Comparison of ENCODE assay signal across 15 cellular contexts in genomic region chr7:46885167-46885566, GRCh38.
DNase-seq lines count a peak whose midpoint lies in the region; ATAC-seq, FAIRE-seq and TF ChIP-seq lines count a peak whose summit lies in the region.
"Had no signal": no experiment of that assay in that cellular context is flagged by ENCODE, and none has a peak within 500 bp of the region (broad histone marks: within the 10 kb centered on the region; RNA-seq: fewer than 3 reads in every experiment).

No MANE protein-coding gene starts in this region.

- H3K27ac Mint-ChIP-seq in stimulated activated naive CD8-positive, alpha-beta T cell treated with anti-CD3 and anti-CD28 coated beads, Interleukin-15, amount 100 ng/mL, for 72 hours = no peak overlapping the region
- H3K27ac Mint-ChIP-seq: CD4-positive, CD25-positive, alpha-beta regulatory T cell; GM23338; H9 had no signal

- no peaks in the 10 kb centered on the region for H3K4me1 Mint-ChIP-seq in stimulated activated naive CD8-positive, alpha-beta T cell treated with anti-CD3 and anti-CD28 coated beads, Interleukin-15, amount 100 ng/mL, for 72 hours
- H3K4me1 Mint-ChIP-seq: CD4-positive, CD25-positive, alpha-beta regulatory T cell had no signal

- H3K4me1 ChIP-seq in SK-N-SH (ENCODE audit: control insufficient read depth in 1 of 2, insufficient read depth in 2 of 2, low read depth in 1 of 2, low read length in 1 of 2) = peaks cover 0 to 2% of the 10 kb centered on the region in 2 experiments; a peak in 1 of 4 replicates
- peaks cover 17% of the 10 kb centered on the region for H3K4me1 ChIP-seq in endothelial cell of umbilical vein (ENCODE audit: control insufficient read depth, extremely low read depth, insufficient read depth, low read length)
- H3K4me1 ChIP-seq: BLaER1 had no signal

- H3K27me3 ChIP-seq in SK-N-SH (ENCODE audit: insufficient read depth) = no peaks in the 10 kb centered on the region
- H3K27me3 ChIP-seq in endothelial cell of umbilical vein (ENCODE audit: control insufficient read depth in 2 of 2, insufficient read depth in 2 of 2, low read length in 2 of 2) = no peaks in the 10 kb centered on the region
- H3K27me3 ChIP-seq: BLaER1 had no signal

- FAIRE-seq in endothelial cell of umbilical vein (lab: Jason Lieb, UNC) (peak; percentile 76), D721Med (lab: Jason Lieb, UNC) (no peak)
- FAIRE-seq: GM12878, HepG2, HTR-8/SVneo had no signal

- H3K9ac ChIP-seq in SK-N-SH = no peak overlapping the region
- no peak overlapping the region for H3K9ac ChIP-seq in endothelial cell of umbilical vein (replicated peaks; ENCODE audit: extremely low read depth, insufficient read depth, low read length)
- H3K9ac ChIP-seq: BLaER1 had no signal

- H3K9me3 Mint-ChIP-seq in stimulated activated naive CD8-positive, alpha-beta T cell treated with anti-CD3 and anti-CD28 coated beads, Interleukin-15, amount 100 ng/mL, for 72 hours = peaks cover 9 to 14% of the 10 kb centered on the region in 2 donors
- H3K9me3 Mint-ChIP-seq: GM23338 had no signal

- TF ChIP-seq EP300 in SK-N-SH (IDR thresholded peaks at IDR 0.05; ENCODE audit: borderline replicate concordance in 1 of 2, low read depth in 1 of 2, low read length in 1 of 2) = no peak

- TF ChIP-seq RAD21 in SK-N-SH (IDR thresholded peaks at IDR 0.05; ENCODE audit: low read length) = no peak

- CTCF ChIA-PET in SK-N-SH (lab: Yijun Ruan, JAX) (no interaction called here), endothelial cell of umbilical vein (lab: Charles Lee) (interaction anchor here (1.0 to 1.3 kb wide), 2 partner anchors 9 to 24 kb away, joined by 3 to 5 read pairs; no protein-coding TSS in a partner anchor)

- H4K20me1 ChIP-seq in SK-N-SH (ENCODE audit: insufficient read depth) (no peaks in the 10 kb centered on the region), endothelial cell of umbilical vein (replicated peaks; ENCODE audit: control insufficient read depth, extremely low read depth, insufficient read depth, low read length) (no peaks in the 10 kb centered on the region)
- H4K20me1 ChIP-seq: BLaER1 had no signal

- no peaks in the 10 kb centered on the region for H3K9me1 ChIP-seq in endothelial cell of umbilical vein (replicated peaks; ENCODE audit: control insufficient read depth, extremely low read depth, insufficient read depth, low read length)

- dilution Hi-C loops in endothelial cell of umbilical vein (cut with MboI; ENCODE audit: extremely low pct_ligation_motif_present, low sequenced_read_pairs) = no loop called here

- peak overlapping the region; percentile 0; the same call in 1 of the 2 replicates for H2AFZ ChIP-seq in SK-N-SH (ENCODE audit: low read depth)
- H2AFZ ChIP-seq in endothelial cell of umbilical vein (ENCODE audit: low read depth, low read length) = peak overlapping the region; percentile 61
- H2AFZ ChIP-seq: GM23338 had no signal

- no peak for TF ChIP-seq POLR2A in endothelial cell of umbilical vein (IDR thresholded peaks at IDR 0.05; ENCODE audit: low read depth, low read length)

- intact Hi-C loops in endothelial cell of umbilical vein (cut with micrococcal nuclease) = no loop called here

- H3K4me3 Mint-ChIP-seq in stimulated activated naive CD8-positive, alpha-beta T cell treated with anti-CD3 and anti-CD28 coated beads, Interleukin-15, amount 100 ng/mL, for 72 hours = no peak overlapping the region
- H3K4me3 Mint-ChIP-seq: CD4-positive, CD25-positive, alpha-beta regulatory T cell; GM23338; H9 had no signal

- H3F3A ChIP-seq in SK-N-SH (replicated peaks; ENCODE audit: insufficient read depth) = no peaks in the 10 kb centered on the region

- BruUV-seq in endothelial cell of umbilical vein (replicated peaks; lab: Mats Ljungman, UMichigan) = no TSS peak

- no peaks in the 10 kb centered on the region for H3K27me3 Mint-ChIP-seq in stimulated activated naive CD8-positive, alpha-beta T cell treated with anti-CD3 and anti-CD28 coated beads, Interleukin-15, amount 100 ng/mL, for 72 hours
- H3K27me3 Mint-ChIP-seq: CD4-positive, CD25-positive, alpha-beta regulatory T cell had no signal

- no peak overlapping the region for H3K4me3 ChIP-seq in SK-N-SH (ENCODE audit: low read depth in 2 of 2, low read length in 1 of 2)
- no peak overlapping the region for H3K4me3 ChIP-seq in endothelial cell of umbilical vein (replicated peaks in 1 of 3; ENCODE audit: insufficient read depth in 1 of 3, low read depth in 1 of 3, low read length in 3 of 3)
- H3K4me3 ChIP-seq: BLaER1, GM12878, GM23338 had no signal

- ATAC-seq in GM18502 (IDR thresholded peaks at IDR 0.05; ENCODE audit: poor library complexity, unreplicated experiment) = no peak
- ATAC-seq in stimulated activated naive CD8-positive, alpha-beta T cell treated with anti-CD3 and anti-CD28 coated beads, Interleukin-15, amount 100 ng/mL, for 72 hours = no peak
- ATAC-seq: GM12878, GM23338, HepG2 had no signal

- POLR2A ChIA-PET in SK-N-SH (lab: Yijun Ruan, JAX) = no interaction called here
- POLR2A ChIA-PET in endothelial cell of umbilical vein (lab: Charles Lee) = no interaction called here

- H3K79me2 ChIP-seq in SK-N-SH (ENCODE audit: insufficient read depth) = no peaks in the 10 kb centered on the region
- H3K79me2 ChIP-seq in endothelial cell of umbilical vein (ENCODE audit: control insufficient read depth, insufficient read depth, low read length) = no peaks in the 10 kb centered on the region

- H3K4me2 ChIP-seq in SK-N-SH = no peak overlapping the region
- H3K4me2 ChIP-seq in endothelial cell of umbilical vein (ENCODE audit: insufficient read depth, low read length) = no peak overlapping the region
- H3K4me2 ChIP-seq: BLaER1, GM23338 had no signal

- H3K27ac ChIP-seq in SK-N-SH (ENCODE audit: low read depth in 2 of 2, low read length in 1 of 2) (no peak overlapping the region), endothelial cell of umbilical vein (ENCODE audit: insufficient read depth, low read depth, low read length) (no peak overlapping the region)
- H3K27ac ChIP-seq: BLaER1 had no signal

- H3K9me3 ChIP-seq in SK-N-SH (0 out of 2 replicates have a peak, but pooled peaks cover 4% of the 10 kb centered on the region), endothelial cell of umbilical vein (replicated peaks; ENCODE audit: control insufficient read depth, insufficient read depth, low read length) (no peaks in the 10 kb centered on the region)

- WGBS in SK-N-SH (ENCODE audit: low lambda C conversion rate) = 49% methylated on average over 5 of the region's 5 CpGs

- DNase-seq in HT-29 (ENCODE audit: low spot score) (peak; percentile 19), SK-N-SH (no peak), endothelial cell of umbilical vein (ENCODE audit: low read depth, low spot score) (no peak), putamen (ENCODE audit: low spot score) (no peak), D721Med (ENCODE audit: insufficient read length, low spot score) (no peak)
- DNase-seq in stimulated activated naive CD8-positive, alpha-beta T cell treated with anti-CD3 and anti-CD28 coated beads, Interleukin-15, amount 100 ng/mL, for 72 hours = no peak
- DNase-seq: CD4-positive, CD25-positive, alpha-beta regulatory T cell; DMS 273 treated with DMSO at 0.1 percent for 48 hours; H9 had no signal

- TF ChIP-seq CTCF in SK-N-SH (IDR thresholded peaks at IDR 0.05) = no peak
- no peak for TF ChIP-seq CTCF in endothelial cell of umbilical vein (IDR thresholded peaks at IDR 0.05; ENCODE audit: extremely low read depth in 1 of 2, insufficient read depth in 1 of 2, low read depth in 1 of 2, low read length in 2 of 2)
- TF ChIP-seq CTCF in D721Med (IDR thresholded peaks at IDR 0.05; ENCODE audit: insufficient read depth, missing control alignments) = no peak

- no peaks in the 10 kb centered on the region for H3K9me2 ChIP-seq in SK-N-SH

- H3K36me3 ChIP-seq in SK-N-SH (replicated peaks in 1 of 2; ENCODE audit: control insufficient read depth in 1 of 2, insufficient read depth in 2 of 2, low read length in 1 of 2) = no peaks in the 10 kb centered on the region
- no peaks in the 10 kb centered on the region for H3K36me3 ChIP-seq in endothelial cell of umbilical vein (ENCODE audit: control insufficient read depth in 2 of 2, extremely low read depth in 1 of 2, insufficient read depth in 2 of 2, low read length in 2 of 2)
- H3K36me3 ChIP-seq: BLaER1 had no signal

TF ChIP-seq in SK-N-SH, 30 proteins besides CTCF, POLR2A, EP300 and RAD21 (continues in another document):
- TF ChIP-seq RCOR1 (IDR thresholded peaks at IDR 0.05; ENCODE audit: low read length) (no peak), FOXM1 (IDR thresholded peaks at IDR 0.05; ENCODE audit: low read depth) (no peak), IRF3 (IDR thresholded peaks at IDR 0.05; ENCODE audit: low read depth, low read length) (no peak), FOSL2 (IDR thresholded peaks at IDR 0.05; ENCODE audit: borderline replicate concordance, low read depth) (no peak)

TF ChIP-seq in endothelial cell of umbilical vein, 7 proteins besides CTCF, POLR2A, EP300 and RAD21:
- TF ChIP-seq POLR2AphosphoS5 (IDR thresholded peaks at IDR 0.05; ENCODE audit: insufficient read depth, low read depth, low read length) = no peak
